In genomic region chr6:44660561-44661220, GRCh38 we compare ENCODE assay signal across 19 cellular contexts.
DNase-seq lines count a peak whose midpoint lies in the region; ATAC-seq, FAIRE-seq and TF ChIP-seq lines count a peak whose summit lies in the region.
"Had no signal": no experiment of that assay in that cellular context is flagged by ENCODE, and none has a peak within 500 bp of the region (broad histone marks: within the 10 kb centered on the region; RNA-seq: fewer than 3 reads in every experiment).

No MANE protein-coding gene starts in this region.

- H4K20me1 ChIP-seq in GM23248 (ENCODE audit: insufficient read depth) = no peaks in the 10 kb centered on the region
- H4K20me1 ChIP-seq: BLaER1 treated with 17β-estradiol and CSF1 and Interleukin-3, amounts not matched to agents 10 nM and 100 nM had no signal

- H3K9me2 ChIP-seq in GM23248 (ENCODE audit: insufficient read depth) = no peaks in the 10 kb centered on the region

- FAIRE-seq in D721Med (lab: Jason Lieb, UNC) = no peak

- ATAC-seq in left colon (peak; percentile 71), gastrocnemius medialis (peak; percentile 38 to 39)
- no peak for ATAC-seq in activated T-cell treated with anti-CD3 and anti-CD28 coated beads, Interleukin-2, amount 50 U/mL, for 72 hours (replicated peaks in 1 of 2)

- intact Hi-C loops in left colon (cut with DNase I, micrococcal nuclease) = no loop called here
- intact Hi-C loops in gastrocnemius medialis (cut with DNase I; ENCODE audit: low total_unique reads) = no loop called here

- H3K79me2 ChIP-seq in GM23248 (ENCODE audit: insufficient read depth) = no peaks in the 10 kb centered on the region

- H3K27ac Mint-ChIP-seq in activated T-cell treated with anti-CD3 and anti-CD28 coated beads, Interleukin-2, amount 50 U/mL, for 72 hours = no peak overlapping the region

- H3K4me1 ChIP-seq in GM23248 (ENCODE audit: insufficient read depth) = peaks cover 58% of the 10 kb centered on the region
- H3K4me1 ChIP-seq in adipocyte (ENCODE audit: control insufficient read depth, insufficient read depth, low read length) = peaks cover 60% of the 10 kb centered on the region
- peaks cover 0 to under 1% of the 10 kb centered on the region in 2 donors for H3K4me1 ChIP-seq in gastrocnemius medialis
- H3K4me1 ChIP-seq: left ventricle myocardium inferior had no signal

- H3K4me1 Mint-ChIP-seq in activated T-cell treated with anti-CD3 and anti-CD28 coated beads, Interleukin-2, amount 50 U/mL, for 72 hours (ENCODE audit: low read depth) = peaks cover 8% of the 10 kb centered on the region

- no peaks in the 10 kb centered on the region for H3K27me3 ChIP-seq in GM23248 (replicated peaks; ENCODE audit: insufficient read depth)
- no peaks in the 10 kb centered on the region for H3K27me3 ChIP-seq in adipocyte (replicated peaks; ENCODE audit: control insufficient read depth, insufficient read depth, low read length)
- no peaks in the 10 kb centered on the region for H3K27me3 ChIP-seq in gastrocnemius medialis
- H3K27me3 ChIP-seq: BLaER1 treated with 17β-estradiol and CSF1 and Interleukin-3, amounts not matched to agents 10 nM and 100 nM; MG63 had no signal

- peaks cover 0 to 3% of the 10 kb centered on the region in 2 donors for H3K36me3 Mint-ChIP-seq in activated T-cell treated with anti-CD3 and anti-CD28 coated beads, Interleukin-2, amount 50 U/mL, for 72 hours (ENCODE audit: insufficient read depth in 2 of 2)

- peak overlapping the region; percentile 64 for H3K4me2 ChIP-seq in GM23248 (ENCODE audit: unreplicated experiment)

- no peaks in the 10 kb centered on the region for H3K9me3 ChIP-seq in GM23248 (ENCODE audit: low read depth)
- H3K9me3 ChIP-seq in adipocyte (ENCODE audit: control insufficient read depth, low read length) = no peaks in the 10 kb centered on the region
- H3K9me3 ChIP-seq in gastrocnemius medialis = no peaks in the 10 kb centered on the region
- H3K9me3 ChIP-seq: thoracic aorta had no signal

- DNase-seq in GM23248 = peak; percentile 63
- peak; percentile 61 for DNase-seq in adipocyte (ENCODE audit: low read depth)
- no peak for DNase-seq in left colon
- no peak for DNase-seq in gastrocnemius medialis
- no peak for DNase-seq in activated effector memory CD4-positive, alpha-beta T cell treated with anti-CD3 and anti-CD28 coated beads, Interleukin-2, amount 50 U/mL, for 16 hours
- no peak for DNase-seq in D721Med (ENCODE audit: insufficient read length, low spot score)
- DNase-seq in SW480 (ENCODE audit: low spot score) = no peak
- DNase-seq in activated T-cell treated with anti-CD3 and anti-CD28 coated beads, Interleukin-2, amount 50 U/mL, for 72 hours = no peak
- DNase-seq: activated CD4-positive, CD25-positive, alpha-beta regulatory T cell; activated gamma-delta T cell treated with Interleukin-2 at 50 U/mL for 16 hours; aorta; left ventricle myocardium inferior; NCI-H2029 treated with DMSO at 0.1 percent for 48 hours; NCI-H510A treated with DMSO at 0.1 percent for 48 hours; stimulated activated CD4-positive, alpha-beta T cell treated with anti-CD3 and anti-CD28 coated beads, Interleukin-1b, Interleukin-23, amount 100 ng/mL, for 48 hours had no signal

- peaks cover 3% of the 10 kb centered on the region in 2 donors for H3K9me3 Mint-ChIP-seq in activated T-cell treated with anti-CD3 and anti-CD28 coated beads, Interleukin-2, amount 50 U/mL, for 72 hours

- TF ChIP-seq CTCF in gastrocnemius medialis (IDR thresholded peaks at IDR 0.05 in 4 of 5, conservative IDR thresholded peaks at IDR 0.05 in 1 of 5) (no peak), D721Med (IDR thresholded peaks at IDR 0.05; ENCODE audit: insufficient read depth, missing control alignments) (no peak)

- in situ Hi-C loops in GM23248 (cut with MboI) (no loop called here), gastrocnemius medialis (cut with MboI; ENCODE audit: low sequenced_read_pairs in 4 of 4) (loop anchor here in 3 of 4 donors (25.0 kb wide), 3 partner anchors 752 to 1252 kb away; no protein-coding TSS in a partner anchor)

- peak overlapping the region; percentile 11; the same call in 1 of the 2 replicates for H3K4me3 ChIP-seq in GM23248
- no peak overlapping the region for H3K4me3 ChIP-seq in adipocyte (ENCODE audit: low read length)
- H3K4me3 ChIP-seq in gastrocnemius medialis = no peak overlapping the region
- H3K4me3 ChIP-seq: BLaER1 treated with 17β-estradiol and CSF1 and Interleukin-3, amounts not matched to agents 10 nM and 100 nM; left ventricle myocardium inferior; MG63; thoracic aorta had no signal

- TF ChIP-seq POLR2A in gastrocnemius medialis (IDR thresholded peaks at IDR 0.05) = no peak

- H3K27me3 Mint-ChIP-seq in activated T-cell treated with anti-CD3 and anti-CD28 coated beads, Interleukin-2, amount 50 U/mL, for 72 hours (ENCODE audit: low read depth) = no peaks in the 10 kb centered on the region

- H2AFZ ChIP-seq in GM23248 = peak overlapping the region; percentile 49

- H3K4me3 Mint-ChIP-seq in activated T-cell treated with anti-CD3 and anti-CD28 coated beads, Interleukin-2, amount 50 U/mL, for 72 hours = no peak overlapping the region
- H3K4me3 Mint-ChIP-seq: nephron had no signal

- WGBS in GM23248 (ENCODE audit: low coverage in 1 of 2, low lambda C conversion rate in 2 of 2, missing lambda C conversion rate in 2 of 2), 2 experiments = 36 to 38% methylated on average over 9 of the region's 9 CpGs

- peak overlapping the region; percentile 79 for H3K27ac ChIP-seq in GM23248
- H3K27ac ChIP-seq in gastrocnemius medialis = no peak overlapping the region
- H3K27ac ChIP-seq: BLaER1 treated with 17β-estradiol and CSF1 and Interleukin-3, amounts not matched to agents 10 nM and 100 nM; left ventricle myocardium inferior; thoracic aorta had no signal

- H3F3A ChIP-seq in GM23248 (ENCODE audit: insufficient read depth) = peaks cover 20% of the 10 kb centered on the region

- H3K9ac ChIP-seq in GM23248 (peak overlapping the region; percentile 54; the same call in 1 of the 2 replicates), adipocyte (ENCODE audit: low read length) (peak overlapping the region; percentile 1)
- H3K9ac ChIP-seq: BLaER1 treated with 17β-estradiol and CSF1 and Interleukin-3, amounts not matched to agents 10 nM and 100 nM had no signal

- H3K36me3 ChIP-seq in GM23248 (ENCODE audit: low read depth) (no peaks in the 10 kb centered on the region), adipocyte (ENCODE audit: control insufficient read depth, insufficient read depth, low read length, severe bottlenecking) (no peaks in the 10 kb centered on the region), gastrocnemius medialis (no peaks in the 10 kb centered on the region)
- H3K36me3 ChIP-seq: BLaER1 treated with 17β-estradiol and CSF1 and Interleukin-3, amounts not matched to agents 10 nM and 100 nM; left ventricle myocardium inferior; thoracic aorta had no signal

Comparison
In these comparisons a context has a peak if more than half of its experiments do, and no peak if none do; other contexts are left out.
1. DNase-seq: peak in GM23248 (single experiment) and adipocyte (single experiment); none in left colon (0 of 2), gastrocnemius medialis (0 of 2), activated effector memory CD4-positive, alpha-beta T cell treated with anti-CD3 and anti-CD28 coated beads, Interleukin-2, amount 50 U/mL, for 16 hours (single experiment), D721Med (single experiment), SW480 (single experiment) and activated T-cell treated with anti-CD3 and anti-CD28 coated beads, Interleukin-2, amount 50 U/mL, for 72 hours (0 of 2).
2. ATAC-seq: peak in left colon (single experiment) and gastrocnemius medialis (2 of 2); none in activated T-cell treated with anti-CD3 and anti-CD28 coated beads, Interleukin-2, amount 50 U/mL, for 72 hours (0 of 2).